Comparison of ENCODE assay signal across 1 cellular context in genomic region chr7:100545636-100546128, GRCh38.
A peak's percentile ranks its signal among the peaks of the same experiment; 100 is the strongest.
TF ChIP-seq lines count a peak whose summit lies in the region.

No MANE protein-coding gene starts in this region.

TF ChIP-seq in A549, 52 proteins besides CTCF, POLR2A, EP300 and RAD21 (continued from another document):
- TF ChIP-seq USF2 (IDR thresholded peaks at IDR 0.05), result 0 out of 2 replicates have a peak, but pooled peaks have one; percentile 33
- TF ChIP-seq TP53 (CRISPR knock-in tag; IDR thresholded peaks at IDR 0.05), result no peak
- no peak for TF ChIP-seq EHF (CRISPR knock-in tag; IDR thresholded peaks at IDR 0.05)
- peak; percentile 86 for TF ChIP-seq JUNB (IDR thresholded peaks at IDR 0.05)
- no peak for TF ChIP-seq REST (IDR thresholded peaks at IDR 0.05)
- TF ChIP-seq HOXB5 (CRISPR knock-in tag; IDR thresholded peaks at IDR 0.05), result no peak
- no peak for TF ChIP-seq BCL3 (IDR thresholded peaks at IDR 0.05)
- TF ChIP-seq NPAS2 (CRISPR knock-in tag; IDR thresholded peaks at IDR 0.05; ENCODE audit: borderline replicate concordance), result no peak
- TF ChIP-seq PHF8 (IDR thresholded peaks at IDR 0.05; ENCODE audit: borderline replicate concordance, low read depth), result no peak
- peak; percentile 87 for TF ChIP-seq FOSL2 (IDR thresholded peaks at IDR 0.05)
- TF ChIP-seq FOSL2 (CRISPR knock-in tag; IDR thresholded peaks at IDR 0.05), result peak; percentile 94
- peak; percentile 84 to 87 for TF ChIP-seq JUN (IDR thresholded peaks at IDR 0.05)
- TF ChIP-seq ZC3H11A (IDR thresholded peaks at IDR 0.05), result no peak
- peak in 1 of 2 experiments; percentile 53; a peak in 2 of 4 replicates for TF ChIP-seq CEBPB (IDR thresholded peaks at IDR 0.05)
